ENCODE assay signal across 16 cellular contexts in the genomic region with DNA sequence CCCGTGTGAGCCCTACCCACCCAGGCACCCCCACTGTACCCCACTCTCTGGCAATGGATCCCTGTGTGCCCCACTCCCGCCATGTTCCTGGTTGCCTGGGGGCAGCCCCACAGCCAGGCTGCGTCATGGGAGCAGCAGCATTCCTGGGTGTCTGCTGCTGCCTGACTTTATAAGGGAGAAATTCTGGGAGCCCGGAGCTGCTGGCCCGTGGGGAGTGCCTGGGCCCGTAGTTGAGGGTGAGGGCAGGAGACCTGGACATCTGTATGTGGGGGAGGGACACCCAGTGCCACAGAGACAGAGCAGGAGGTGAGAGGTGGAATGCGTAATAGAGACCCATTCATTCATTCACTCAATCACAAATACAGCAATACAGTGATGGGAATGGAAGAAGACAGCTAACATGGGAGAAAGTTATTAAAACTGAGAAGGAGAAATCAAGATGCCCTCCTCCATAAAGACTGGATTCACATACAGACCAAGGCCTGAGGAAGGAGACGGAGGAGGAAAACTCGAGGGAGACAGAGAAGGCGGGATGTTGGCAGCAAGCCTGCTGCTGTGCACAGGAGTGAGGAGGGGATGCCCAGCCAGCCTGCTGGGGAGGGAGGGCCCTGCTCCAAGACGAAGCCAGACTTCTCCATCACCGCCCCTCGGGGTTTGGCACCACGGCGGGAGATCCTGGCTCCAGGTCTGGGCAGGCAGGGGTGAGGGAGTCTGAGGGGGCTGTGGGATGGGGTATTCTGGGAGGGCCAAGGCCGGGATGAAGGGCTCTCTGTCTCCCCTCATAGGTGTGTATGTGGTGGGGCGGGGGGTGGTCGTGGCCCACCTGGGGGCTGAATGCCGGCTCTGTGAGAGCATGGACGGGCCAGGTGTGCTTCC. TPM values are rescaled to one million over a fixed set of nuclear protein-coding genes. Genes with fewer than 3 reads are reported as not detected.
A peak's percentile ranks its signal among the peaks of the same experiment; 100 is the strongest.
DNase-seq lines count a peak whose midpoint lies in the region; ATAC-seq and TF ChIP-seq lines count a peak whose summit lies in the region.
"Had no signal": no experiment of that assay in that cellular context is flagged by ENCODE, and none has a peak within 500 bp of the region (broad histone marks: within the 10 kb centered on the region; RNA-seq: fewer than 3 reads in every experiment).

No MANE protein-coding gene starts in this region.

- WGBS in prostate gland, result 32% methylated on average over 19 of the region's 20 CpGs

- H3K9me3 ChIP-seq in BLaER1 treated with 17β-estradiol and CSF1 and Interleukin-3, amounts not matched to agents 10 nM and 100 nM (replicated peaks in 1 of 11), result no peaks in the 10 kb centered on the region
- no peaks in the 10 kb centered on the region for H3K9me3 ChIP-seq in prostate gland
- H3K9me3 ChIP-seq: mucosa of descending colon had no signal

- H3K4me1 ChIP-seq in BLaER1 treated with 17β-estradiol and CSF1 and Interleukin-3, amounts not matched to agents 10 nM and 100 nM, result peaks cover 96 to 99% (median 97%) of the 10 kb centered on the region in 10 experiments
- H3K4me1 ChIP-seq in foreskin keratinocyte (peaks cover 31% of the 10 kb centered on the region), prostate gland (replicated peaks) (peaks cover 12% of the 10 kb centered on the region)

- peaks cover 0 to 6% (median 0%) of the 10 kb centered on the region in 11 experiments; a peak in 1 of 22 replicates for H3K27me3 ChIP-seq in BLaER1 treated with 17β-estradiol and CSF1 and Interleukin-3, amounts not matched to agents 10 nM and 100 nM
- H3K27me3 ChIP-seq in foreskin keratinocyte, result no peaks in the 10 kb centered on the region
- H3K27me3 ChIP-seq in prostate gland (replicated peaks; ENCODE audit: insufficient read depth), result no peaks in the 10 kb centered on the region

- H3K36me3 Mint-ChIP-seq in WTC11, result no peaks in the 10 kb centered on the region

- H4K20me1 ChIP-seq in BLaER1 treated with 17β-estradiol and CSF1 and Interleukin-3, amounts not matched to agents 10 nM and 100 nM, result peaks cover 0 to 14% (median 0%) of the 10 kb centered on the region in 11 experiments; a peak in 7 of 22 replicates

- no peak overlapping the region for H3K4me3 ChIP-seq in BLaER1 treated with 17β-estradiol and CSF1 and Interleukin-3, amounts not matched to agents 10 nM and 100 nM
- H3K4me3 ChIP-seq in prostate gland, result no peak overlapping the region
- H3K4me3 ChIP-seq: K562, mucosa of descending colon, PC-9 had no signal

- peak overlapping the region; percentile 90 to 100 (median 100) for H3K4me2 ChIP-seq in BLaER1 treated with 17β-estradiol and CSF1 and Interleukin-3, amounts not matched to agents 10 nM and 100 nM
- H3K4me2 ChIP-seq: PC-9 had no signal

- no peaks in the 10 kb centered on the region for H3K36me3 ChIP-seq in BLaER1 treated with 17β-estradiol and CSF1 and Interleukin-3, amounts not matched to agents 10 nM and 100 nM
- H3K36me3 ChIP-seq in prostate gland, result no peaks in the 10 kb centered on the region

- no peaks in the 10 kb centered on the region; the same call in 1 of the 2 replicates for H3K27me3 Mint-ChIP-seq in WTC11 (ENCODE audit: low read depth)

- intact Hi-C loops in prostate gland (cut with DNase I), result no loop called here

- POLR2A ChIA-PET in RWPE1 (lab: Yijun Ruan, JAX; ENCODE audit: low non-redundant PET) (no interaction called here), WTC11 (lab: Charles Lee) (no interaction called here)

- H3K27ac Mint-ChIP-seq in WTC11, result no peak overlapping the region
- H3K27ac Mint-ChIP-seq: activated CD4-positive, alpha-beta memory T cell treated with anti-CD3 and anti-CD28 coated beads, Interleukin-2, amount 10 ng/mL, durations not matched to agents 7 days and 5 days had no signal

- CTCF ChIA-PET in RWPE1 (lab: Yijun Ruan, JAX), result interaction anchor here (0.6 to 0.8 kb wide), 2 partner anchors 9 to 22 kb away, joined by 3 read pairs; no protein-coding TSS in a partner anchor
- CTCF ChIA-PET in WTC11 (lab: Charles Lee), result interaction anchor here (0.7 to 2.8 kb wide), 3 partner anchors 12 to 103 kb away, joined by 3 to 7 read pairs (median 4); no protein-coding TSS in a partner anchor

- H3K9ac ChIP-seq in BLaER1 treated with 17β-estradiol and CSF1 and Interleukin-3, amounts not matched to agents 10 nM and 100 nM, result peak overlapping the region in 6 of 11 experiments; percentile 4 to 71 (median 66); a peak in 8 of 22 replicates

- H3K4me3 Mint-ChIP-seq in WTC11, result no peak overlapping the region
- H3K4me3 Mint-ChIP-seq: activated CD4-positive, alpha-beta memory T cell treated with anti-CD3 and anti-CD28 coated beads, Interleukin-2, amount 10 ng/mL, durations not matched to agents 7 days and 5 days had no signal

- peak overlapping the region in 7 of 11 experiments; percentile 9 to 87 (median 77); a peak in 6 of 22 replicates for H3K27ac ChIP-seq in BLaER1 treated with 17β-estradiol and CSF1 and Interleukin-3, amounts not matched to agents 10 nM and 100 nM
- H3K27ac ChIP-seq in RWPE1 (peak overlapping the region; percentile 95), foreskin keratinocyte (peak overlapping the region; percentile 82), prostate gland (peak overlapping the region; percentile 66 to 73)
- H3K27ac ChIP-seq: PC-9 had no signal

- no peak for TF ChIP-seq POLR2A in prostate gland (IDR thresholded peaks at IDR 0.05)

- H3K9me3 Mint-ChIP-seq in WTC11, result no peaks in the 10 kb centered on the region
- H3K9me3 Mint-ChIP-seq: activated CD4-positive, alpha-beta memory T cell treated with anti-CD3 and anti-CD28 coated beads, Interleukin-2, amount 10 ng/mL, durations not matched to agents 7 days and 5 days had no signal

- DNase-seq in RWPE1 (ENCODE audit: low spot score) (no peak), foreskin keratinocyte (peak in 1 of 2 donors; percentile 52), prostate gland (ENCODE audit: low spot score) (no peak), WTC11 (ENCODE audit: low spot score) (no peak), dedifferentiated amniotic fluid mesenchymal stem cell (ENCODE audit: extremely low spot score) (no peak), retina (no peak)
- DNase-seq: activated CD4-positive, alpha-beta memory T cell treated with anti-CD3 and anti-CD28 coated beads, Interleukin-2, amount 10 ng/mL, durations not matched to agents 7 days and 5 days; COR-L47; effector CD8-positive, alpha-beta T cell; mucosa of descending colon; NCI-H1417 treated with DMSO at 0.1 percent for 48 hours; PC-9; stimulated activated CD4-positive, alpha-beta T cell treated with anti-CD3 and anti-CD28 coated beads, Interleukin-4, amount 100 ng/mL, for 24 hours had no signal

- peaks cover 22% of the 10 kb centered on the region for H3K4me1 Mint-ChIP-seq in WTC11

- TF ChIP-seq CTCF in RWPE1 (conservative IDR thresholded peaks at IDR 0.05; ENCODE audit: low read depth), result no peak
- TF ChIP-seq CTCF in foreskin keratinocyte (conservative IDR thresholded peaks at IDR 0.05), result no peak
- no peak for TF ChIP-seq CTCF in prostate gland (IDR thresholded peaks at IDR 0.05)
- no peak for TF ChIP-seq CTCF in WTC11 (IDR thresholded peaks at IDR 0.05)

- ATAC-seq in foreskin keratinocyte (no peak), WTC11 (no peak), HG02642 (IDR thresholded peaks at IDR 0.05; ENCODE audit: poor library complexity, unreplicated experiment) (no peak)
- ATAC-seq: K562, mucosa of descending colon had no signal

TF ChIP-seq in WTC11, 78 proteins besides CTCF, POLR2A, EP300 and RAD21:
- TF ChIP-seq TEAD4 (CRISPR knock-in tag; IDR thresholded peaks at IDR 0.05) (no peak), PRRX2 (CRISPR knock-in tag; IDR thresholded peaks at IDR 0.05) (no peak), ZBTB21 (CRISPR knock-in tag; IDR thresholded peaks at IDR 0.05; ENCODE audit: borderline replicate concordance) (no peak), GABPB1 (CRISPR knock-in tag; IDR thresholded peaks at IDR 0.05) (no peak)
- TF ChIP-seq, protein P1, sequence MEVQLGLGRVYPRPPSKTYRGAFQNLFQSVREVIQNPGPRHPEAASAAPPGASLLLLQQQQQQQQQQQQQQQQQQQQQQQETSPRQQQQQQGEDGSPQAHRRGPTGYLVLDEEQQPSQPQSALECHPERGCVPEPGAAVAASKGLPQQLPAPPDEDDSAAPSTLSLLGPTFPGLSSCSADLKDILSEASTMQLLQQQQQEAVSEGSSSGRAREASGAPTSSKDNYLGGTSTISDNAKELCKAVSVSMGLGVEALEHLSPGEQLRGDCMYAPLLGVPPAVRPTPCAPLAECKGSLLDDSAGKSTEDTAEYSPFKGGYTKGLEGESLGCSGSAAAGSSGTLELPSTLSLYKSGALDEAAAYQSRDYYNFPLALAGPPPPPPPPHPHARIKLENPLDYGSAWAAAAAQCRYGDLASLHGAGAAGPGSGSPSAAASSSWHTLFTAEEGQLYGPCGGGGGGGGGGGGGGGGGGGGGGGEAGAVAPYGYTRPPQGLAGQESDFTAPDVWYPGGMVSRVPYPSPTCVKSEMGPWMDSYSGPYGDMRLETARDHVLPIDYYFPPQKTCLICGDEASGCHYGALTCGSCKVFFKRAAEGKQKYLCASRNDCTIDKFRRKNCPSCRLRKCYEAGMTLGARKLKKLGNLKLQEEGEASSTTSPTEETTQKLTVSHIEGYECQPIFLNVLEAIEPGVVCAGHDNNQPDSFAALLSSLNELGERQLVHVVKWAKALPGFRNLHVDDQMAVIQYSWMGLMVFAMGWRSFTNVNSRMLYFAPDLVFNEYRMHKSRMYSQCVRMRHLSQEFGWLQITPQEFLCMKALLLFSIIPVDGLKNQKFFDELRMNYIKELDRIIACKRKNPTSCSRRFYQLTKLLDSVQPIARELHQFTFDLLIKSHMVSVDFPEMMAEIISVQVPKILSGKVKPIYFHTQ (CRISPR knock-in tag; IDR thresholded peaks at IDR 0.05), result no peak

RNA-seq across cellular contexts. Expression of a gene that starts 14.9 kb away (rescaled TPM):
- total RNA-seq in foreskin keratinocyte, result 6.0 and 13.3 TPM in 2 replicates
- 2.7 and 5.1 TPM in 2 replicates for polyA plus RNA-seq in foreskin keratinocyte
- total RNA-seq in prostate gland, result 10 to 100 TPM; 14.3 to 29.4 TPM
- 2.9 to 3.6 TPM (median 3.6 TPM) in 3 replicates for total RNA-seq in WTC11 (2021)
- total RNA-seq: activated CD4-positive, alpha-beta memory T cell treated with anti-CD3 and anti-CD28 coated beads, Interleukin-2, amount 10 ng/mL, durations not matched to agents 7 days and 5 days had no signal

RNA-seq across cellular contexts. Expression of a gene that starts 50.0 kb away (rescaled TPM):
- total RNA-seq in foreskin keratinocyte (26.7 and 28.9 TPM in 2 replicates), prostate gland (10 to 100 TPM; 23.6 to 25.6 TPM), WTC11 (2021) (17.8 to 19.8 TPM (median 18.9 TPM) in 3 replicates)
- 26.2 and 28.3 TPM in 2 replicates for polyA plus RNA-seq in foreskin keratinocyte

RNA-seq across cellular contexts. Expression of a gene that starts 57.7 kb away (rescaled TPM):
- total RNA-seq in foreskin keratinocyte (91.3 and 101 TPM in 2 replicates), prostate gland (100 to 1,000 TPM; 125 to 277 TPM), WTC11 (2021) (93.7 to 107 TPM (median 94.8 TPM) in 3 replicates)
- polyA plus RNA-seq in foreskin keratinocyte, result 105 and 115 TPM in 2 replicates
